Comparison of ENCODE assay signal across 8 cellular contexts in genomic region chr14:92039720-92040430, GRCh38. TPM values are rescaled to one million over a fixed set of nuclear protein-coding genes. Genes with fewer than 3 reads are reported as not detected.
DNase-seq lines count a peak whose midpoint lies in the region; ATAC-seq and TF ChIP-seq lines count a peak whose summit lies in the region.

TRIP11 (minus strand) TSS chr14:92040059; CDS start chr14:92039685, 374 bp downstream.

- peak within 1 kb of the TSS; percentile 65 to 98 (median 89) for H3K4me3 ChIP-seq in liver (ENCODE audit: low read depth in 1 of 3, low read length in 3 of 3)

- DNase-seq in C1 segment of cervical spinal cord (lab: John Stamatoyannopoulos, UW) = peak; percentile 72 to 95 (median 89)
- DNase-seq in NCI-H748 (lab: John Stamatoyannopoulos, UW; ENCODE audit: unreplicated experiment) = peak; percentile 97
- peak; percentile 92 to 94 for DNase-seq in activated CD4-positive, alpha-beta T cell treated with anti-CD3 and anti-CD28 coated beads, Interleukin-2, amount 50 U/mL, for 4 hours
- peak; percentile 97 for DNase-seq in dermis blood vessel endothelial cell
- peak; percentile 95 for DNase-seq in stimulated activated CD4-positive, alpha-beta T cell treated with anti-CD3 and anti-CD28 coated beads, Interleukin-4, amount 100 ng/mL, for 24 hours

- no peaks in the 10 kb centered on the region for H3K27me3 ChIP-seq in liver (ENCODE audit: control insufficient read depth in 4 of 4, insufficient read depth in 4 of 4, low read length in 3 of 4)

- TF ChIP-seq CTCF in liver (IDR thresholded peaks at IDR 0.05; ENCODE audit: low read depth, low read length, missing input control) = no peak

- ATAC-seq in GM19351 (IDR thresholded peaks at IDR 0.05; ENCODE audit: unreplicated experiment) (peak; percentile 94), HG03521 (IDR thresholded peaks at IDR 0.05; ENCODE audit: unreplicated experiment) (peak; percentile 95)

- H3K9me3 ChIP-seq in liver (ENCODE audit: control insufficient read depth in 4 of 4, low read length in 3 of 4) = no peaks in the 10 kb centered on the region

- TF ChIP-seq RAD21 in liver (IDR thresholded peaks at IDR 0.05) = peak; percentile 7 to 43

- H3K9ac ChIP-seq in liver (ENCODE audit: low read depth in 1 of 2, low read length in 2 of 2) = peak within 1 kb of the TSS; percentile 95 to 99

- under 1% methylated on average over 57 of the region's 57 CpGs for WGBS in liver

- peaks cover 3 to 46% (median 31%) of the 10 kb centered on the region in 4 donors for H3K4me1 ChIP-seq in liver (ENCODE audit: control insufficient read depth in 4 of 4, insufficient read depth in 4 of 4, low read length in 3 of 4)

- H3K36me3 ChIP-seq in liver (ENCODE audit: control insufficient read depth in 4 of 4, insufficient read depth in 3 of 4, low read depth in 1 of 4, low read length in 3 of 4) = no peaks in the 10 kb centered on the region

- H3K27ac ChIP-seq in liver (ENCODE audit: low read depth in 1 of 2, low read length in 2 of 2) = peak within 1 kb of the TSS; percentile 94 to 95

TF ChIP-seq in liver, 16 proteins besides CTCF, POLR2A, EP300 and RAD21:
- TF ChIP-seq TAF1 (conservative IDR thresholded peaks at IDR 0.05) (peak; percentile 82), EGR1 (IDR thresholded peaks at IDR 0.05; ENCODE audit: low read depth in 2 of 2) (no peak), REST (IDR thresholded peaks at IDR 0.05) (peak; percentile 83), HNF4G (IDR thresholded peaks at IDR 0.05) (no peak), HNF4A (conservative IDR thresholded peaks at IDR 0.05) (peak in 1 of 2 donors; percentile 23), NR2F2 (IDR thresholded peaks at IDR 0.05) (no peak), JUND (IDR thresholded peaks at IDR 0.05) (peak; percentile 35 to 46), FOXA1 (IDR thresholded peaks at IDR 0.05) (no peak), GABPA (IDR thresholded peaks at IDR 0.05 in 1 of 2, conservative IDR thresholded peaks at IDR 0.05 in 1 of 2) (peak; percentile 27 to 88), RXRA (IDR thresholded peaks at IDR 0.05) (peak; percentile 13 to 30), YY1 (IDR thresholded peaks at IDR 0.05) (peak; percentile 99), MAX (IDR thresholded peaks at IDR 0.05) (peak; percentile 56), SP1 (IDR thresholded peaks at IDR 0.05) (peak; percentile 67), FOXA2 (IDR thresholded peaks at IDR 0.05) (no peak), ATF3 (IDR thresholded peaks at IDR 0.05) (peak; percentile 26)
- TF ChIP-seq, protein P1, sequence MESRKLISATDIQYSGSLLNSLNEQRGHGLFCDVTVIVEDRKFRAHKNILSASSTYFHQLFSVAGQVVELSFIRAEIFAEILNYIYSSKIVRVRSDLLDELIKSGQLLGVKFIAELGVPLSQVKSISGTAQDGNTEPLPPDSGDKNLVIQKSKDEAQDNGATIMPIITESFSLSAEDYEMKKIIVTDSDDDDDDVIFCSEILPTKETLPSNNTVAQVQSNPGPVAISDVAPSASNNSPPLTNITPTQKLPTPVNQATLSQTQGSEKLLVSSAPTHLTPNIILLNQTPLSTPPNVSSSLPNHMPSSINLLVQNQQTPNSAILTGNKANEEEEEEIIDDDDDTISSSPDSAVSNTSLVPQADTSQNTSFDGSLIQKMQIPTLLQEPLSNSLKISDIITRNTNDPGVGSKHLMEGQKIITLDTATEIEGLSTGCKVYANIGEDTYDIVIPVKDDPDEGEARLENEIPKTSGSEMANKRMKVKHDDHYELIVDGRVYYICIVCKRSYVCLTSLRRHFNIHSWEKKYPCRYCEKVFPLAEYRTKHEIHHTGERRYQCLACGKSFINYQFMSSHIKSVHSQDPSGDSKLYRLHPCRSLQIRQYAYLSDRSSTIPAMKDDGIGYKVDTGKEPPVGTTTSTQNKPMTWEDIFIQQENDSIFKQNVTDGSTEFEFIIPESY (IDR thresholded peaks at IDR 0.05) = peak; percentile 76

RNA-seq across cellular contexts. Expression of gene TRIP11, which starts in this region (rescaled TPM):
- total RNA-seq in dermis blood vessel endothelial cell = 43.2 and 73.1 TPM in 2 replicates
- 10 to 100 TPM; 16.5 to 28.4 TPM for total RNA-seq in liver
- 10 to 100 TPM in 1 of 2 donors, 1 to 10 TPM in 1; 4.3 to 16.7 TPM for polyA plus RNA-seq in liver

Comparison
In these comparisons a context has a peak if more than half of its experiments do, and no peak if none do; other contexts are left out.
1. Peak in every context shown above with its lines: DNase-seq, ATAC-seq, H3K4me3 ChIP-seq and H3K27ac ChIP-seq.